8 cellular contexts compared by ENCODE assay signal in the genomic region with DNA sequence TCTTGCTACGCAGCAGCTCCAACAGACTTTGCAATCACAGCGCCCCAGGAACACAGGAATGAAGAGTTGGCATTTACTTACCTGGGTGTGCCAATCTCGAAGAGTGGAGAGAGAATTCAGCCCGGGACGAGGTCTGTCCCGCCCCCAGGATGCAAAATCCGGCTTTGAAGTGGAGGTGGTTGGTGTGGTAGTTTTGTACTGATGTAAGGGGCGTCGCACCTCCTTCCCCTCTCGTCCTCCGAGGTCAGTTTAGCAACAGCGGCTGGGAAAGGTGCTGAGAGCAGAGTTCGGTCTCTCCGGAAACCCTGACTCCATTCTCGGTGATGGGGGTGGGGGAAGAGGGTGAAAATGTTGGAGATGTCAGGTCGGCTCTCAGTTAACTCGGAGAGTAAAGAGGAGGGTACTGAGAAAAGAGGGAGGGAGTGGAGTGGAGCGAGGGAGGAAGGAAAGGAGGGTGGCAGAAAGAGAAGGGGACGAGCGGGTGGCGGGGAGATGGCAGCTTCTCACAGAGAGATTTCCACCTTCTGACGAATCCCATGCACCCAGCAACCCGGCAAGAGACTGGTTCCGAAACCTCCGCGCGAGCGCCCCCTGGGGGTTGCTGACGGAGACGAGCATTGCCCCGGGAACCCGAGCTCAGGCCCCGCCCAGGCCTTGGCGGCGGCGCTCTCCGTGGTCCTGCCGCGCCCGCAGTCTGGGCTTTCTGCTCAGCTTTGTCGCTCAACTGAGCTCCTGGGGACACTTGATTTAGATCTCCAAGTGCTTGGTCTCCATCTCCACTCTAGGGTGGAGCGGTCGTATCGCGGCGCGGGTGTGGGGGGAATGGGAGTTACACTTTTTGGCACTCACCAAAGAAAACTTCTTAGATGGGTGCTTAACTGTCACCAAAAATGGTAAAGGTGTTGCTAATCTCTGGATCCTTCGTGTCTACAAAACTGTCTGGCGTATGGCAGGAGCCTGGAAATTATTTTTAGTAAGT. TPM values are rescaled to one million over a fixed set of nuclear protein-coding genes. Genes with fewer than 3 reads are reported as not detected.
DNase-seq lines count a peak whose midpoint lies in the region; ATAC-seq, FAIRE-seq and TF ChIP-seq lines count a peak whose summit lies in the region.

A gene (minus strand): TSS at position 529 of the 979 bp plus-strand sequence.

- TF ChIP-seq POLR2A in HepG2 (IDR thresholded peaks at IDR 0.05; ENCODE audit: insufficient read depth in 1 of 2, low read depth in 2 of 2, low read length in 2 of 2), result no peak

- POLR2A ChIA-PET in AG04450 (lab: Yijun Ruan, JAX), result no interaction called here
- POLR2A ChIA-PET in HepG2 (lab: Yijun Ruan, JAX), result no interaction called here

- DNase-seq in AG04450 (ENCODE audit: low read depth, low spot score) (peak; percentile 21), NCI-H460 (ENCODE audit: extremely low read depth, low read depth) (peak; percentile 78), dermis blood vessel endothelial cell (peak; percentile 76), HepG2 (ENCODE audit: low spot score) (peak; percentile 32)
- peak; percentile 92 for DNase-seq in activated CD4-positive, alpha-beta T cell treated with anti-CD3 and anti-CD28 coated beads for 48 hours
- DNase-seq in stimulated activated CD4-positive, alpha-beta T cell treated with anti-CD3 and anti-CD28 coated beads, Interleukin-4, amount 100 ng/mL, for 1 hour, result peak; percentile 70

- FAIRE-seq in HepG2 (lab: Jason Lieb, UNC), result peak; percentile 47

- no peak within 1 kb of the TSS for H3K4me2 ChIP-seq in HepG2 (ENCODE audit: low read depth, low read length)

- intact Hi-C loops in HepG2 (cut with micrococcal nuclease; ENCODE audit: unreplicated experiment), result loop anchor here (5.0 kb wide), 1 partner anchor 363 kb away; no protein-coding TSS in a partner anchor

- in situ Hi-C loops in HepG2 (cut with HindIII; ENCODE audit: extremely low pct_ligation_motif_present, low pct_unique_long_range_greater_than_20kb), result no loop called here

- ATAC-seq in GM18909 (IDR thresholded peaks at IDR 0.05; ENCODE audit: poor library complexity, unreplicated experiment) (peak; percentile 88), HG03442 (IDR thresholded peaks at IDR 0.05; ENCODE audit: unreplicated experiment) (peak; percentile 90), HepG2 (peak; percentile 100)

- H4K20me1 ChIP-seq in HepG2 (ENCODE audit: insufficient read depth, low read length), result 0 out of 2 replicates have a peak, but pooled peaks cover 3% of the 10 kb centered on the region

- H3K9me3 ChIP-seq in AG04450 (ENCODE audit: control insufficient read depth, insufficient read depth, low read length) (no peaks in the 10 kb centered on the region; the same call in 1 of the 2 replicates), HepG2 (ENCODE audit: low read length) (no peaks in the 10 kb centered on the region)

- no TSS peak for BruUV-seq in HepG2 (replicated peaks; lab: Mats Ljungman, UMichigan)

- no peak within 1 kb of the TSS for H3K9ac ChIP-seq in HepG2 (ENCODE audit: insufficient read depth, low read depth, low read length)

- H2AFZ ChIP-seq in HepG2 (ENCODE audit: low read length), result no peak within 1 kb of the TSS

- CTCF ChIA-PET in AG04450 (lab: Charles Lee), result interaction anchor here (0.6 to 8.6 kb wide), 42 partner anchors 8 to 1001 kb away, joined by 3 to 337 read pairs (median 3); no protein-coding TSS in a partner anchor
- CTCF ChIA-PET in HepG2 (lab: Yijun Ruan, JAX; ENCODE audit: low intra/inter-chr PET ratio, low total read pairs), result interaction anchor here (0.8 to 1.1 kb wide), 2 partner anchors 240 kb away, joined by 3 read pairs; no protein-coding TSS in a partner anchor

- no peaks in the 10 kb centered on the region for H3K79me2 ChIP-seq in HepG2 (ENCODE audit: insufficient read depth, low read length)

- H3K4me3 ChIP-seq in AG04450 (ENCODE audit: low read depth, low read length) (peak within 1 kb of the TSS; percentile 38; the same call in 1 of the 2 replicates), HepG2 (replicated peaks in 1 of 3; ENCODE audit: insufficient read depth in 1 of 3, low read depth in 2 of 3, low read length in 3 of 3) (no peak within 1 kb of the TSS)

- no peaks in the 10 kb centered on the region for H3K4me1 ChIP-seq in HepG2 (ENCODE audit: insufficient read depth, low read length)

- WGBS in HepG2 (ENCODE audit: low lambda C conversion rate), result 11% methylated on average over 28 of the region's 49 CpGs

- H3K36me3 ChIP-seq in HepG2 (replicated peaks in 1 of 2; ENCODE audit: control insufficient read depth in 1 of 2, insufficient read depth in 2 of 2, low read length in 2 of 2), result no peaks in the 10 kb centered on the region

- H3K27me3 ChIP-seq in AG04450 (ENCODE audit: control insufficient read depth, insufficient read depth, low read length) (peaks cover 19% of the 10 kb centered on the region), HepG2 (ENCODE audit: control insufficient read depth in 1 of 2, insufficient read depth in 2 of 2, low read length in 2 of 2) (peaks cover 0 to 10% of the 10 kb centered on the region in 2 experiments; a peak in 1 of 5 replicates)

- TF ChIP-seq EP300 in HepG2 (IDR thresholded peaks at IDR 0.05; ENCODE audit: low read depth in 2 of 2, low read length in 2 of 2), result no peak
- TF ChIP-seq EP300 in HepG2 (CRISPR knock-in tag; IDR thresholded peaks at IDR 0.05; ENCODE audit: borderline replicate concordance), result no peak

- TF ChIP-seq CTCF in AG04450 (IDR thresholded peaks at IDR 0.05; ENCODE audit: low read depth, low read length) (peak; percentile 85), HepG2 (CRISPR knock-in tag; IDR thresholded peaks at IDR 0.05) (peak; percentile 82)

- H3K27ac ChIP-seq in AG04450 (ENCODE audit: low read depth, low read length), result no peak within 1 kb of the TSS
- no peak within 1 kb of the TSS for H3K27ac ChIP-seq in HepG2 (ENCODE audit: extremely low read length, insufficient read depth, low read length)

- TF ChIP-seq RAD21 in HepG2 (CRISPR knock-in tag; IDR thresholded peaks at IDR 0.05), result peak; percentile 48; the same call in 1 of the 2 replicates

TF ChIP-seq in HepG2, 621 proteins besides CTCF, POLR2A, EP300 and RAD21 (continues in another document):
- TF ChIP-seq CAMTA2 (CRISPR knock-in tag; IDR thresholded peaks at IDR 0.05; ENCODE audit: borderline replicate concordance), result no peak

RNA-seq across cellular contexts. Expression of the gene that starts here (rescaled TPM):
- polyA plus RNA-seq in AG04450 (2011; rRNA removed) (0.25 TPM in 1 of 2 replicates, not detected in the other), HepG2 (2011; rRNA removed) (not detected in 2 replicates)
- not detected in 2 replicates for polyA minus RNA-seq in AG04450 (2011; rRNA and poly(A)+ RNA removed)
- total RNA-seq in NCI-H460 (2014; rRNA removed; shearing (Covaris generic)), result 0.54 and 0.55 TPM in 2 replicates
- polyA plus RNA-seq in NCI-H460 (2014; cell fraction: nucleus; rRNA removed), result 0.10 and 0.11 TPM in 2 replicates
- total RNA-seq in dermis blood vessel endothelial cell (not detected in 2 replicates), HepG2 (2016; rRNA removed; fragmentation: Illumina TruSeq; extraction: Trizol) (not detected in 2 replicates)
- total RNA-seq in HepG2 (2016; cell fraction: cytosol; rRNA removed; fragmentation: Illumina TruSeq; extraction: Trizol; ENCODE audit: low read depth), result not detected in 2 replicates
- not detected in 2 replicates for total RNA-seq in HepG2 (2016; cell fraction: insoluble cytoplasmic fraction; rRNA removed; fragmentation: Illumina TruSeq; extraction: Trizol)
- total RNA-seq in HepG2 (2016; cell fraction: membrane; rRNA removed; fragmentation: Illumina TruSeq; extraction: Trizol), result not detected in 2 replicates
- not detected in 2 replicates for total RNA-seq in HepG2 (2016; cell fraction: nucleus; rRNA removed; fragmentation: Illumina TruSeq; extraction: Trizol)
- not detected in 2 replicates for polyA plus RNA-seq in HepG2 (2011; cell fraction: cytosol; rRNA removed)
- not detected in 2 replicates for polyA plus RNA-seq in HepG2 (2011; cell fraction: nucleus; rRNA removed)
- not detected in 2 replicates for polyA plus RNA-seq in HepG2 (2012)
- not detected in 2 replicates for polyA plus RNA-seq in HepG2 (2016; cell fraction: cytosol; fragmentation: Illumina TruSeq; extraction: Trizol; ENCODE audit: low read depth)
- not detected in 2 replicates for polyA plus RNA-seq in HepG2 (2016; cell fraction: insoluble cytoplasmic fraction; fragmentation: Illumina TruSeq; extraction: Trizol; ENCODE audit: low read depth)
- not detected in 2 replicates for polyA plus RNA-seq in HepG2 (2016; cell fraction: membrane; fragmentation: Illumina TruSeq; extraction: Trizol; ENCODE audit: low read depth)
- not detected in 2 replicates for polyA plus RNA-seq in HepG2 (2016; cell fraction: nucleus; fragmentation: Illumina TruSeq; extraction: Trizol; ENCODE audit: insufficient read depth, low read depth)
- 0.07 TPM in 1 of 2 replicates, not detected in the other for polyA minus RNA-seq in HepG2 (2011; rRNA and poly(A)+ RNA removed; ENCODE audit: low replicate concordance)
- not detected in 2 replicates for polyA minus RNA-seq in HepG2 (2011; cell fraction: cytosol; rRNA and poly(A)+ RNA removed)
- polyA minus RNA-seq in HepG2 (2011; cell fraction: nucleus; rRNA and poly(A)+ RNA removed), result not detected in 2 replicates

Comparison
In these comparisons a context has a peak if more than half of its experiments do, and no peak if none do; other contexts are left out.
1. Peak in DNase-seq and H3K4me3 ChIP-seq in AG04450; RNA of the gene not detected or under 1 TPM.
2. Peak in DNase-seq in NCI-H460; RNA of the gene not detected or under 1 TPM.
3. Peak in DNase-seq in dermis blood vessel endothelial cell; RNA of the gene not detected or under 1 TPM.
4. Peak in DNase-seq and ATAC-seq in HepG2; RNA of the gene not detected or under 1 TPM.
5. DNase-seq: peak in every context shown above with its lines; median percentile 92 in activated CD4-positive, alpha-beta T cell treated with anti-CD3 and anti-CD28 coated beads for 48 hours; 78 in NCI-H460; 76 in dermis blood vessel endothelial cell; 70 in stimulated activated CD4-positive, alpha-beta T cell treated with anti-CD3 and anti-CD28 coated beads, Interleukin-4, amount 100 ng/mL, for 1 hour; 32 in HepG2; 21 in AG04450.